Comparison of ENCODE assay signal across 12 cellular contexts in the genomic region with DNA sequence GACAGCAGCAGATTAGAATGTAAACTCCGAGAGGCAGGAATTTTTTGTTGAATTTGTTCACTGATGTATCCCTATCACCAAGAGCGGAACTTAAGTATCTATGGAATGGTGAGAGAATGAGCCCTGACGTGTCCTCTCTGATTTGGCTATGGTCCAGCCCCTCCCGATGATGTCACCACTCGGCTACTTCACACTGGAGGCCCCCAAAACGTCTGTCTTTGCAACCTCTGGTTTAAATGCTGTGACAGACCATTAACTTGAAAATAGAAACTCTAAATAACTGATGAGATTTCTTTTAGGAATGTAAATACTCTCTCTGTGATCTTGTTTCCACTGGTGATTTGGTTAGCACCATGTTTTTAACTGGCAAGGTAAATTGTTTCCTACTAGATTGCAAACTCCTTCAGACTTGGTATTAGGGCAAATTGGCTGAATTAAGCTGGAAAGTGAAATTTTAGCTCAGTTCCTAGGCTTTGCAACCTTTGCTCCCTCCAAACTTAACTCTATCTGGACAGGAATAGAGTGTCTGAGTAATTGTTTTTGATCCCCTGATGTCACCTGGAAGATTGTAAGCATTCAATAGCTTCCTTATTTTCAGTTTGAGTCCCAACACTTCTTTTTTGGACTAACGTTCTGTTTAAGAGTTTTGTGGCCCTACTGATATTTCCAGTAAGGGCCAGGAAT. TPM values are rescaled to one million over a fixed set of nuclear protein-coding genes. Genes with fewer than 3 reads are reported as not detected.
DNase-seq lines count a peak whose midpoint lies in the region; ATAC-seq and TF ChIP-seq lines count a peak whose summit lies in the region.
"Had no signal": no experiment of that assay in that cellular context is flagged by ENCODE, and none has a peak within 500 bp of the region (broad histone marks: within the 10 kb centered on the region; RNA-seq: fewer than 3 reads in every experiment).

No MANE protein-coding gene starts in this region.

- no peaks in the 10 kb centered on the region for H3K9me3 ChIP-seq in stomach smooth muscle (ENCODE audit: control insufficient read depth in 2 of 2, low read length in 2 of 2)
- H3K9me3 ChIP-seq: breast epithelium had no signal

- no peaks in the 10 kb centered on the region for H3K27me3 ChIP-seq in stomach smooth muscle (ENCODE audit: control insufficient read depth in 1 of 2, insufficient read depth in 2 of 2, low read length in 2 of 2)
- H3K27me3 ChIP-seq: breast epithelium had no signal

- H3K4me1 ChIP-seq in stomach smooth muscle (ENCODE audit: control insufficient read depth, insufficient read depth, low read length), result peaks cover 4% of the 10 kb centered on the region
- H3K4me1 ChIP-seq: breast epithelium had no signal

- DNase-seq in HFFc6 (peak; percentile 93), astrocyte of the spinal cord (ENCODE audit: low read depth, low spot score) (peak; percentile 97), iris pigment epithelial cell (ENCODE audit: low read depth) (peak; percentile 97)
- no peak for DNase-seq in effector CD4-positive, alpha-beta T cell
- DNase-seq: NCI-H1694 had no signal

- H3K4me1 Mint-ChIP-seq in HFFc6 (ENCODE audit: low read depth), result peaks cover 70% of the 10 kb centered on the region

- no peak overlapping the region for H3K9ac ChIP-seq in stomach smooth muscle (ENCODE audit: low read length in 2 of 2)

- H3K27me3 Mint-ChIP-seq in HFFc6 (ENCODE audit: insufficient read depth), result peaks cover 9% of the 10 kb centered on the region

- no peaks in the 10 kb centered on the region for H3K9me3 Mint-ChIP-seq in HFFc6
- H3K9me3 Mint-ChIP-seq: natural killer cell treated with Interleukin-12 subunit alpha and Interleukin-12 subunit beta and Interleukin-15 and Interleukin-18, amount 100 ng/mL, for 72 hours had no signal

- H3K27ac ChIP-seq in stomach smooth muscle (ENCODE audit: low read length), result peak overlapping the region; percentile 6
- H3K27ac ChIP-seq: VCaP had no signal

- in situ Hi-C loops in astrocyte of the spinal cord (cut with HindIII; ENCODE audit: low sequenced_read_pairs), result no loop called here

- H3K4me3 Mint-ChIP-seq in HFFc6, result peak overlapping the region; percentile 86
- H3K4me3 Mint-ChIP-seq: natural killer cell treated with Interleukin-12 subunit alpha and Interleukin-12 subunit beta and Interleukin-15 and Interleukin-18, amount 100 ng/mL, for 72 hours had no signal

- TF ChIP-seq CTCF in HFFc6 (IDR thresholded peaks at IDR 0.05), result no peak
- no peak for TF ChIP-seq CTCF in astrocyte of the spinal cord (IDR thresholded peaks at IDR 0.05; ENCODE audit: low read depth, low read length)

- H3K36me3 Mint-ChIP-seq in HFFc6 (ENCODE audit: low read depth), result no peaks in the 10 kb centered on the region
- H3K36me3 Mint-ChIP-seq: natural killer cell treated with Interleukin-12 subunit alpha and Interleukin-12 subunit beta and Interleukin-15 and Interleukin-18, amount 100 ng/mL, for 72 hours had no signal

- peak overlapping the region; percentile 97 for H3K27ac Mint-ChIP-seq in HFFc6
- H3K27ac Mint-ChIP-seq: natural killer cell treated with Interleukin-12 subunit alpha and Interleukin-12 subunit beta and Interleukin-15 and Interleukin-18, amount 100 ng/mL, for 72 hours had no signal

- no peak overlapping the region for H3K4me3 ChIP-seq in astrocyte of the spinal cord (ENCODE audit: low read depth, low read length)
- no peak overlapping the region for H3K4me3 ChIP-seq in stomach smooth muscle (ENCODE audit: low read length in 2 of 2)
- H3K4me3 ChIP-seq: breast epithelium had no signal

- ATAC-seq in HG03196 (IDR thresholded peaks at IDR 0.05; ENCODE audit: unreplicated experiment) (no peak), GM19455 (IDR thresholded peaks at IDR 0.05; ENCODE audit: unreplicated experiment) (no peak), esophagus mucosa (no peak)
- ATAC-seq: natural killer cell treated with Interleukin-12 subunit alpha and Interleukin-12 subunit beta and Interleukin-15 and Interleukin-18, amount 100 ng/mL, for 72 hours had no signal

- H3K36me3 ChIP-seq in stomach smooth muscle (ENCODE audit: control insufficient read depth in 2 of 2, insufficient read depth in 2 of 2, low read length in 2 of 2), result no peaks in the 10 kb centered on the region
- H3K36me3 ChIP-seq: breast epithelium had no signal

RNA-seq across cellular contexts. Expression of a gene that starts 19.1 kb away (rescaled TPM):
- total RNA-seq in HFFc6 (2021; fragmentation: NEBNext Ultra II Directional; extraction: Animal tissue kit (Norgen Biotek cat#: 25700)), result not detected
- 0.08 TPM for total RNA-seq in esophagus mucosa
- total RNA-seq: natural killer cell treated with Interleukin-12 subunit alpha and Interleukin-12 subunit beta and Interleukin-15 and Interleukin-18, amount 100 ng/mL, for 72 hours had no signal
